23 cellular contexts compared by ENCODE assay signal in genomic region chr1:51916587-51917405, GRCh38. TPM values are rescaled to one million over a fixed set of nuclear protein-coding genes. Genes with fewer than 3 reads are reported as not detected.
DNase-seq lines count a peak whose midpoint lies in the region; ATAC-seq and TF ChIP-seq lines count a peak whose summit lies in the region.
"Had no signal": no experiment of that assay in that cellular context is flagged by ENCODE, and none has a peak within 500 bp of the region (broad histone marks: within the 10 kb centered on the region; RNA-seq: fewer than 3 reads in every experiment).

No MANE protein-coding gene starts in this region.

- no peaks in the 10 kb centered on the region for H3K9me2 ChIP-seq in SK-N-SH

- H3K4me1 ChIP-seq in SK-N-SH (ENCODE audit: control insufficient read depth in 1 of 2, insufficient read depth in 2 of 2, low read depth in 1 of 2, low read length in 1 of 2) = peaks cover under 1 to 42% of the 10 kb centered on the region in 2 experiments; a peak in 2 of 4 replicates
- H3K4me1 ChIP-seq: A549, thyroid gland had no signal

- ATAC-seq in HG03025 (IDR thresholded peaks at IDR 0.05; ENCODE audit: low FRiP score, unreplicated experiment) = no peak
- ATAC-seq: A549; activated CD8-positive, alpha-beta memory T cell treated with anti-CD3 and anti-CD28 coated beads, Interleukin-2, amount 10 ng/mL, durations not matched to agents 7 days and 5 days; K562; left colon; stimulated activated effector memory CD8-positive, alpha-beta T cell treated with anti-CD3 and anti-CD28 coated beads, Interleukin-12 subunit alpha, Interleukin-12 subunit beta, amount 100 ng/mL, for 72 hours had no signal

- H3K27ac ChIP-seq in AG04450 (ENCODE audit: low read depth, low read length) (peak overlapping the region; percentile 25), SK-N-SH (ENCODE audit: low read depth in 2 of 2, low read length in 1 of 2) (peak overlapping the region in 1 of 2 experiments; percentile 79; a peak in 2 of 4 replicates)
- H3K27ac ChIP-seq: A549, HL-60, thyroid gland had no signal

- H3K9me3 ChIP-seq in AG04450 (ENCODE audit: control insufficient read depth, insufficient read depth, low read length) (no peaks in the 10 kb centered on the region), SK-N-SH (no peaks in the 10 kb centered on the region)
- H3K9me3 ChIP-seq: A549, thyroid gland had no signal

- no peak for TF ChIP-seq RAD21 in SK-N-SH (IDR thresholded peaks at IDR 0.05; ENCODE audit: low read length)

- H3K79me2 ChIP-seq in SK-N-SH (ENCODE audit: insufficient read depth) = 0 out of 2 replicates have a peak, but pooled peaks cover 3% of the 10 kb centered on the region

- CTCF ChIA-PET in AG04450 (lab: Charles Lee) = interaction anchor here (1.3 kb wide), 1 partner anchor 19 kb away, joined by 3 read pairs; no protein-coding TSS in a partner anchor
- CTCF ChIA-PET in SK-N-SH (lab: Yijun Ruan, JAX) = no interaction called here

- H3K4me2 ChIP-seq in SK-N-SH = no peak overlapping the region
- H3K4me2 ChIP-seq: A549 had no signal

- no peaks in the 10 kb centered on the region for H4K20me1 ChIP-seq in SK-N-SH (ENCODE audit: insufficient read depth)

- H3K4me3 ChIP-seq in AG04450 (ENCODE audit: low read depth, low read length) = no peak overlapping the region
- H3K4me3 ChIP-seq in SK-N-SH (ENCODE audit: low read depth in 2 of 2, low read length in 1 of 2) = no peak overlapping the region
- H3K4me3 ChIP-seq in fibroblast of the aortic adventitia (ENCODE audit: low read depth, low read length) = no peak overlapping the region
- H3K4me3 ChIP-seq: A549, K562, thyroid gland had no signal

- H2AFZ ChIP-seq in SK-N-SH (ENCODE audit: low read depth) = no peak overlapping the region

- no peak; a peak in 1 of 4 replicates for TF ChIP-seq EP300 in SK-N-SH (IDR thresholded peaks at IDR 0.05; ENCODE audit: borderline replicate concordance in 1 of 2, low read depth in 1 of 2, low read length in 1 of 2)

- peak overlapping the region; percentile 17; the same call in 1 of the 2 replicates for H3K9ac ChIP-seq in SK-N-SH

- DNase-seq in AG04450 (ENCODE audit: low read depth, low spot score) (no peak), HT1080 (ENCODE audit: low read depth) (peak; percentile 63), SK-N-SH (peak; percentile 31), fibroblast of the aortic adventitia (ENCODE audit: low read depth) (peak; percentile 90), NCI-H1092 treated with DMSO at 0.1 percent for 48 hours (lab: John Stamatoyannopoulos, UW) (no peak), T-helper 9 cell (no peak)
- no peak for DNase-seq in activated effector memory CD4-positive, alpha-beta T cell treated with anti-CD3 and anti-CD28 coated beads, Interleukin-2, amount 50 U/mL, for 16 hours
- DNase-seq: activated CD4-positive, alpha-beta T cell treated with anti-CD3 and anti-CD28 coated beads for 4 hours; activated CD8-positive, alpha-beta memory T cell treated with anti-CD3 and anti-CD28 coated beads, Interleukin-2, amount 10 ng/mL, durations not matched to agents 7 days and 5 days; CD4-positive, alpha-beta memory T cell; DND-41; effector memory CD4-positive, alpha-beta T cell; foreskin melanocyte; H7; left colon; NCI-H1105 treated with DMSO at 0.1 percent for 48 hours; NCI-H526; thyroid gland had no signal

- TF ChIP-seq CTCF in AG04450 (IDR thresholded peaks at IDR 0.05; ENCODE audit: low read depth, low read length) (no peak), SK-N-SH (IDR thresholded peaks at IDR 0.05) (no peak), fibroblast of the aortic adventitia (IDR thresholded peaks at IDR 0.05; ENCODE audit: insufficient read depth, low read length) (no peak)

- peaks cover 0 to 18% of the 10 kb centered on the region in 2 experiments for H3K36me3 ChIP-seq in SK-N-SH (replicated peaks in 1 of 2; ENCODE audit: control insufficient read depth in 1 of 2, insufficient read depth in 2 of 2, low read length in 1 of 2)
- H3K36me3 ChIP-seq: thyroid gland had no signal

- H3F3A ChIP-seq in SK-N-SH (replicated peaks; ENCODE audit: insufficient read depth) = peaks cover 31% of the 10 kb centered on the region

- 81% methylated on average over 5 of the region's 5 CpGs for WGBS in SK-N-SH (ENCODE audit: low lambda C conversion rate)

- H3K27me3 ChIP-seq in AG04450 (ENCODE audit: control insufficient read depth, insufficient read depth, low read length) (no peaks in the 10 kb centered on the region), SK-N-SH (ENCODE audit: insufficient read depth) (no peaks in the 10 kb centered on the region)
- H3K27me3 ChIP-seq: thyroid gland had no signal

- POLR2A ChIA-PET in AG04450 (lab: Yijun Ruan, JAX) = no interaction called here
- POLR2A ChIA-PET in SK-N-SH (lab: Yijun Ruan, JAX) = no interaction called here

TF ChIP-seq in SK-N-SH, 30 proteins besides CTCF, POLR2A, EP300 and RAD21 (continues in another document):
- TF ChIP-seq TEAD4 (IDR thresholded peaks at IDR 0.05; ENCODE audit: borderline replicate concordance, insufficient read depth) (no peak; the same call in 1 of the 2 replicates), YY1 (IDR thresholded peaks at IDR 0.05; ENCODE audit: low read depth) (no peak), MXI1 (IDR thresholded peaks at IDR 0.05; ENCODE audit: low read depth, low read length) (no peak), CHD2 (IDR thresholded peaks at IDR 0.05; ENCODE audit: low read length, partially characterized antibody) (no peak), RXRA (IDR thresholded peaks at IDR 0.05; ENCODE audit: borderline replicate concordance, low read depth) (no peak; the same call in 1 of the 2 replicates), EZH2phosphoT487 (IDR thresholded peaks at IDR 0.05; ENCODE audit: borderline replicate concordance, low read depth) (no peak), ELF1 (IDR thresholded peaks at IDR 0.05) (no peak), PBX3 (IDR thresholded peaks at IDR 0.05) (peak; percentile 85), USF2 (IDR thresholded peaks at IDR 0.05; ENCODE audit: borderline replicate concordance, low read depth, low read length) (no peak), MEF2A (IDR thresholded peaks at IDR 0.05; ENCODE audit: borderline replicate concordance, low read depth) (no peak), TAF1 (IDR thresholded peaks at IDR 0.05; ENCODE audit: borderline replicate concordance, low read depth, low read length) (no peak), USF1 (IDR thresholded peaks at IDR 0.05; ENCODE audit: borderline replicate concordance, low read depth) (no peak), NFIC (IDR thresholded peaks at IDR 0.05; ENCODE audit: borderline replicate concordance) (peak; percentile 21), GATA2 (CRISPR knock-in tag; IDR thresholded peaks at IDR 0.05) (peak; percentile 34; the same call in 1 of the 2 replicates), ZBTB33 (IDR thresholded peaks at IDR 0.05; ENCODE audit: borderline replicate concordance, low read depth) (no peak), SMC3 (IDR thresholded peaks at IDR 0.05; ENCODE audit: low read depth, low read length) (no peak), JUND (IDR thresholded peaks at IDR 0.05) (peak; percentile 55), TCF12 (IDR thresholded peaks at IDR 0.05) (peak; percentile 34)

RNA-seq across cellular contexts. Expression of gene NRDC, which starts 38.3 kb away (rescaled TPM):
- 172 and 177 TPM in 2 replicates for polyA plus RNA-seq in AG04450 (2011; rRNA removed)
- 134 and 169 TPM in 2 replicates for polyA minus RNA-seq in AG04450 (2011; rRNA and poly(A)+ RNA removed)
- 57.0 and 57.8 TPM in 2 replicates for total RNA-seq in HT1080 (2014; rRNA removed; shearing (Covaris generic))
- polyA plus RNA-seq in HT1080 (2015; cell fraction: cytosol; rRNA removed) = 77.4 and 89.7 TPM in 2 replicates
- polyA plus RNA-seq in HT1080 (2015; cell fraction: nucleus; rRNA removed) = 170 and 179 TPM in 2 replicates
- 83.9 and 84.8 TPM in 2 replicates for polyA plus RNA-seq in SK-N-SH (2012; rRNA removed)
- 62.8 and 66.3 TPM in 2 replicates for polyA plus RNA-seq in SK-N-SH (2012; cell fraction: cytosol; rRNA removed)
- polyA plus RNA-seq in SK-N-SH (2012; cell fraction: nucleus; rRNA removed) = 223 and 292 TPM in 2 replicates
- 73.8 and 129 TPM in 2 replicates for total RNA-seq in fibroblast of the aortic adventitia (ENCODE audit: low replicate concordance)

Comparison
In these comparisons a context has a peak if more than half of its experiments do, and no peak if none do; other contexts are left out.
1. DNase-seq: peak in HT1080 (single experiment), SK-N-SH (single experiment) and fibroblast of the aortic adventitia (single experiment); none in AG04450 (single experiment), activated effector memory CD4-positive, alpha-beta T cell treated with anti-CD3 and anti-CD28 coated beads, Interleukin-2, amount 50 U/mL, for 16 hours (single experiment), NCI-H1092 treated with DMSO at 0.1 percent for 48 hours (single experiment) and T-helper 9 cell (single experiment).